In genomic region chr1:47742890-47743760, GRCh38 we compare ENCODE assay signal across 19 cellular contexts.
DNase-seq lines count a peak whose midpoint lies in the region; ATAC-seq, FAIRE-seq and TF ChIP-seq lines count a peak whose summit lies in the region.
"Had no signal": no experiment of that assay in that cellular context is flagged by ENCODE, and none has a peak within 500 bp of the region (broad histone marks: within the 10 kb centered on the region; RNA-seq: fewer than 3 reads in every experiment).

No MANE protein-coding gene starts in this region.

- no peaks in the 10 kb centered on the region for H3K36me3 ChIP-seq in H1 (ENCODE audit: control insufficient read depth in 2 of 4, insufficient read depth in 4 of 4, low read length in 3 of 4)
- H3K36me3 ChIP-seq: BE2C, HAP-1 had no signal

- no peak for FAIRE-seq in H1 (lab: Jason Lieb, UNC)
- FAIRE-seq: A204.1, GM12878 had no signal

- ATAC-seq in activated naive CD8-positive, alpha-beta T cell treated with anti-CD3 and anti-CD28 coated beads, Interleukin-2, amount 10 ng/mL, durations not matched to agents 7 days and 5 days (ENCODE audit: low read depth), result no peak
- no peak for ATAC-seq in activated naive CD8-positive, alpha-beta T cell treated with anti-CD3 and anti-CD28 coated beads, Interleukin-2, amount 50 U/mL, for 24 hours
- peak; percentile 27 for ATAC-seq in stimulated activated memory B cell treated with anti-CD40 and anti-IgM and Interleukin-4, amounts not matched to agents 10 μg/mL and 1 μg/mL and 100 μg/mL, for 72 hours
- ATAC-seq: GM12878 had no signal

- POLR2A ChIA-PET in activated naive CD8-positive, alpha-beta T cell treated with anti-CD3 and anti-CD28 coated beads, Interleukin-2, amount 10 ng/mL, durations not matched to agents 7 days and 5 days (lab: Charles Lee), result no interaction called here
- POLR2A ChIA-PET in H1 (lab: Charles Lee; ENCODE audit: partially characterized antibody), result no interaction called here

- no peak for DNase-seq in activated naive CD8-positive, alpha-beta T cell treated with anti-CD3 and anti-CD28 coated beads, Interleukin-2, amount 10 ng/mL, durations not matched to agents 7 days and 5 days
- no peak for DNase-seq in activated naive CD8-positive, alpha-beta T cell treated with anti-CD3 and anti-CD28 coated beads, Interleukin-2, amount 50 U/mL, for 24 hours
- DNase-seq in H1 (ENCODE audit: low read depth in 1 of 2, low spot score in 2 of 2), result no peak
- no peak for DNase-seq in NK-92 (lab: John Stamatoyannopoulos, UW; ENCODE audit: unreplicated experiment)
- DNase-seq in cerebellar nuclear complex (lab: John Stamatoyannopoulos, UW), result no peak
- DNase-seq: ACHN; BE2C; C1 segment of cervical spinal cord; CD4-positive, CD25-positive, alpha-beta regulatory T cell; CD8-positive, alpha-beta memory T cell; COR-L47; DMS 273 treated with DMSO at 0.1 percent for 48 hours; DMS53; DND-41; EL had no signal

- no peak overlapping the region for H2AK5ac ChIP-seq in H1 (ENCODE audit: low read depth, low read length)

- H2BK5ac ChIP-seq in H1 (ENCODE audit: low read depth, low read length), result no peak overlapping the region

- peaks cover 30% of the 10 kb centered on the region for H3K27me3 Mint-ChIP-seq in activated naive CD8-positive, alpha-beta T cell treated with anti-CD3 and anti-CD28 coated beads, Interleukin-2, amount 10 ng/mL, durations not matched to agents 7 days and 5 days
- H3K27me3 Mint-ChIP-seq in activated naive CD8-positive, alpha-beta T cell treated with anti-CD3 and anti-CD28 coated beads, Interleukin-2, amount 50 U/mL, for 24 hours, result peaks cover 37% of the 10 kb centered on the region
- peaks cover 20% of the 10 kb centered on the region for H3K27me3 Mint-ChIP-seq in stimulated activated memory B cell treated with anti-CD40 and anti-IgM and Interleukin-4, amounts not matched to agents 10 μg/mL and 1 μg/mL and 100 μg/mL, for 72 hours

- peaks cover 10% of the 10 kb centered on the region for H3K9me3 Mint-ChIP-seq in activated naive CD8-positive, alpha-beta T cell treated with anti-CD3 and anti-CD28 coated beads, Interleukin-2, amount 10 ng/mL, durations not matched to agents 7 days and 5 days
- H3K9me3 Mint-ChIP-seq in activated naive CD8-positive, alpha-beta T cell treated with anti-CD3 and anti-CD28 coated beads, Interleukin-2, amount 50 U/mL, for 24 hours, result peaks cover 24% of the 10 kb centered on the region
- peaks cover 18% of the 10 kb centered on the region for H3K9me3 Mint-ChIP-seq in stimulated activated memory B cell treated with anti-CD40 and anti-IgM and Interleukin-4, amounts not matched to agents 10 μg/mL and 1 μg/mL and 100 μg/mL, for 72 hours

- peaks cover 6% of the 10 kb centered on the region; the same call in 1 of the 2 replicates for H3K23me2 ChIP-seq in H1 (ENCODE audit: low read depth, low read length)

- no peak overlapping the region for H4K91ac ChIP-seq in H1 (replicated peaks; ENCODE audit: insufficient read length, low read length)

- no peak overlapping the region for H3K14ac ChIP-seq in H1 (ENCODE audit: insufficient read length)

- H3K4me3 ChIP-seq in H1 (ENCODE audit: extremely low read depth in 1 of 4, insufficient read depth in 2 of 4, low read depth in 3 of 4, low read length in 4 of 4), result no peak overlapping the region
- H3K4me3 ChIP-seq: GM12878, HAP-1 had no signal

- CTCF ChIA-PET in H1 (lab: Charles Lee; ENCODE audit: partially characterized antibody), result interaction anchor here (0.6 to 7.0 kb wide), 5 partner anchors 13 to 359 kb away, joined by 3 to 42 read pairs (median 3); no protein-coding TSS in a partner anchor

- 75% methylated on average over 9 of the region's 9 CpGs; no CpG with 5 or more reads in 1 of the 2 experiments for WGBS in H1 (ENCODE audit: extremely low coverage in 1 of 2, insufficient coverage in 1 of 2, insufficient read length in 1 of 2, insufficient replicate concordance in 2 of 2, low coverage in 1 of 2, low lambda C conversion rate in 2 of 2, missing lambda C conversion rate in 1 of 2), 2 experiments

- no peak overlapping the region for H4K8ac ChIP-seq in H1 (ENCODE audit: extremely low read depth, insufficient read depth, low read length)

- peak overlapping the region; percentile 86 for H3K56ac ChIP-seq in H1 (replicated peaks; ENCODE audit: insufficient read length, low read depth, low read length)

- H2BK12ac ChIP-seq in H1 (ENCODE audit: low read depth, low read length), result no peak overlapping the region

- TF ChIP-seq EP300 in H1 (IDR thresholded peaks at IDR 0.05; ENCODE audit: borderline replicate concordance in 1 of 2, low read depth in 2 of 2, low read length in 2 of 2), result no peak

- no peak overlapping the region for H4K5ac ChIP-seq in H1 (ENCODE audit: insufficient read length, low read depth, low read length)

- TF ChIP-seq CTCF in H1 (IDR thresholded peaks at IDR 0.05; ENCODE audit: control extremely low read depth in 1 of 3, insufficient read depth in 1 of 3, low read depth in 1 of 3, low read length in 3 of 3), result no peak

- TF ChIP-seq RAD21 in H1 (IDR thresholded peaks at IDR 0.05 in 1 of 2, conservative IDR thresholded peaks at IDR 0.05 in 1 of 2; ENCODE audit: low read depth in 2 of 2, low read length in 2 of 2), result no peak

- peaks cover 0 to 4% of the 10 kb centered on the region in 2 experiments for H4K20me1 ChIP-seq in H1 (replicated peaks in 1 of 2; ENCODE audit: control insufficient read depth in 1 of 2, insufficient read depth in 2 of 2, low read length in 2 of 2)

- peaks cover 0 to 5% of the 10 kb centered on the region in 2 experiments; a peak in 1 of 4 replicates for H3K9me3 ChIP-seq in H1 (ENCODE audit: insufficient read depth in 2 of 2, low read depth in 1 of 2, low read length in 1 of 2)
- H3K9me3 ChIP-seq: BE2C, HAP-1 had no signal

- no peaks in the 10 kb centered on the region for H3K79me2 ChIP-seq in H1 (ENCODE audit: control insufficient read depth in 1 of 2, insufficient read depth in 2 of 2, low read length in 2 of 2)

- H2BK15ac ChIP-seq in H1 (ENCODE audit: low read length), result no peak overlapping the region

- no peak for TF ChIP-seq POLR2A in H1 (IDR thresholded peaks at IDR 0.05; ENCODE audit: control extremely low read depth in 1 of 2, low read depth in 2 of 2, low read length in 2 of 2)

- H3K4me3 Mint-ChIP-seq in activated naive CD8-positive, alpha-beta T cell treated with anti-CD3 and anti-CD28 coated beads, Interleukin-2, amount 10 ng/mL, durations not matched to agents 7 days and 5 days, result no peak overlapping the region
- H3K4me3 Mint-ChIP-seq in activated naive CD8-positive, alpha-beta T cell treated with anti-CD3 and anti-CD28 coated beads, Interleukin-2, amount 50 U/mL, for 24 hours, result no peak overlapping the region
- H3K4me3 Mint-ChIP-seq in stimulated activated memory B cell treated with anti-CD40 and anti-IgM and Interleukin-4, amounts not matched to agents 10 μg/mL and 1 μg/mL and 100 μg/mL, for 72 hours, result no peak overlapping the region
- H3K4me3 Mint-ChIP-seq: CD4-positive, CD25-positive, alpha-beta regulatory T cell; CD8-positive, alpha-beta memory T cell had no signal

- H3K27ac ChIP-seq in H1 (ENCODE audit: low read depth, low read length), result no peak overlapping the region

- peak overlapping the region; percentile 14 for H3K27ac Mint-ChIP-seq in activated naive CD8-positive, alpha-beta T cell treated with anti-CD3 and anti-CD28 coated beads, Interleukin-2, amount 10 ng/mL, durations not matched to agents 7 days and 5 days
- no peak overlapping the region for H3K27ac Mint-ChIP-seq in activated naive CD8-positive, alpha-beta T cell treated with anti-CD3 and anti-CD28 coated beads, Interleukin-2, amount 50 U/mL, for 24 hours
- no peak overlapping the region for H3K27ac Mint-ChIP-seq in stimulated activated memory B cell treated with anti-CD40 and anti-IgM and Interleukin-4, amounts not matched to agents 10 μg/mL and 1 μg/mL and 100 μg/mL, for 72 hours
- H3K27ac Mint-ChIP-seq: CD4-positive, CD25-positive, alpha-beta regulatory T cell; CD8-positive, alpha-beta memory T cell had no signal

- no peak overlapping the region for H3K4ac ChIP-seq in H1 (replicated peaks; ENCODE audit: insufficient read length, low read depth, low read length)

- peaks cover 0 to 3% (median 0%) of the 10 kb centered on the region in 4 experiments; a peak in 1 of 7 replicates for H3K27me3 ChIP-seq in H1 (replicated peaks in 1 of 4; ENCODE audit: control insufficient read depth in 3 of 4, extremely low read depth in 1 of 4, insufficient read depth in 3 of 4, low read length in 3 of 4)
- H3K27me3 ChIP-seq: BE2C had no signal

- H3K9ac ChIP-seq in H1 (replicated peaks in 1 of 4; ENCODE audit: extremely low read depth in 1 of 4, low read depth in 3 of 4, low read length in 3 of 4), result no peak overlapping the region; a peak in 1 of 7 replicates

- H3K4me1 ChIP-seq in H1 (replicated peaks in 1 of 4; ENCODE audit: control insufficient read depth in 3 of 4, insufficient read depth in 4 of 4, low read length in 3 of 4), result no peaks in the 10 kb centered on the region
- H3K4me1 ChIP-seq: BE2C, HAP-1 had no signal

- no peak overlapping the region for H3K23ac ChIP-seq in H1 (ENCODE audit: insufficient read length)

- no peak overlapping the region for H3K4me2 ChIP-seq in H1 (ENCODE audit: insufficient read depth in 1 of 2, low read depth in 2 of 2, low read length in 2 of 2)

- H2BK20ac ChIP-seq in H1 (ENCODE audit: low read length), result no peak overlapping the region

- no peak overlapping the region for H2BK120ac ChIP-seq in H1 (replicated peaks; ENCODE audit: low read depth, low read length)

- H2AFZ ChIP-seq in H1 (ENCODE audit: low read length), result no peak overlapping the region

- no peaks in the 10 kb centered on the region for H3K79me1 ChIP-seq in H1 (ENCODE audit: low read depth, low read length)

- no peaks in the 10 kb centered on the region for H3K36me3 Mint-ChIP-seq in activated naive CD8-positive, alpha-beta T cell treated with anti-CD3 and anti-CD28 coated beads, Interleukin-2, amount 10 ng/mL, durations not matched to agents 7 days and 5 days
- H3K36me3 Mint-ChIP-seq in activated naive CD8-positive, alpha-beta T cell treated with anti-CD3 and anti-CD28 coated beads, Interleukin-2, amount 50 U/mL, for 24 hours (ENCODE audit: low read depth), result no peaks in the 10 kb centered on the region
- H3K36me3 Mint-ChIP-seq in stimulated activated memory B cell treated with anti-CD40 and anti-IgM and Interleukin-4, amounts not matched to agents 10 μg/mL and 1 μg/mL and 100 μg/mL, for 72 hours, result no peaks in the 10 kb centered on the region
- H3K36me3 Mint-ChIP-seq: CD4-positive, CD25-positive, alpha-beta regulatory T cell; CD8-positive, alpha-beta memory T cell had no signal

- H3K4me1 Mint-ChIP-seq in activated naive CD8-positive, alpha-beta T cell treated with anti-CD3 and anti-CD28 coated beads, Interleukin-2, amount 10 ng/mL, durations not matched to agents 7 days and 5 days, result no peaks in the 10 kb centered on the region
- H3K4me1 Mint-ChIP-seq in activated naive CD8-positive, alpha-beta T cell treated with anti-CD3 and anti-CD28 coated beads, Interleukin-2, amount 50 U/mL, for 24 hours, result no peaks in the 10 kb centered on the region
- H3K4me1 Mint-ChIP-seq in stimulated activated memory B cell treated with anti-CD40 and anti-IgM and Interleukin-4, amounts not matched to agents 10 μg/mL and 1 μg/mL and 100 μg/mL, for 72 hours, result no peaks in the 10 kb centered on the region
- H3K4me1 Mint-ChIP-seq: CD4-positive, CD25-positive, alpha-beta regulatory T cell; CD8-positive, alpha-beta memory T cell had no signal

- no peak overlapping the region for H3K18ac ChIP-seq in H1 (ENCODE audit: extremely low read depth, low read length)

TF ChIP-seq in H1, 55 proteins besides CTCF, POLR2A, EP300 and RAD21 (continues in another document):
- no peak for TF ChIP-seq NRF1 (IDR thresholded peaks at IDR 0.05; ENCODE audit: low read depth, low read length)
